8 cellular contexts compared by ENCODE assay signal in the genomic region with DNA sequence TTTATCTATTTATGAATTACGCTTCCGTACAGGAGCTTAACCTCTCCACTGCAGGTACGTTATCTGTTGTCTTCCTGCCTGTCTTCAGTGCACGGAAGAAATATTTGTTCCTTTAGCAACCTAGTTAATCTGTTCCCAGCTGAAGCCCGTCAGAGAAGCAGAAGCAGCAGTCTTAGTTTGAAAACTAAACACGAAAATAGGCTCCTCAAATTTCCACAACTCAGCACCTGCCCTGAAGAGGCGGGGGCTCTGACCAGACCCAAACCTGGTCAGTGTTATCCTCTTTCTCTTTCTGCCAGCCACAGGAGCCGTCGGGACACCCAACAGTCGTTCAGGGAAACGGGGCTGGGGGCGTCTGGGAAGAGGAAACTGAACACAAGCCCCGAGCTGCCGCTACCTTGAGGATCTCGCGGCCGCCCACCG. TPM values are rescaled to one million over a fixed set of nuclear protein-coding genes. Genes with fewer than 3 reads are reported as not detected.
DNase-seq lines count a peak whose midpoint lies in the region; ATAC-seq and TF ChIP-seq lines count a peak whose summit lies in the region.

No MANE protein-coding gene starts in this region.

- intact Hi-C loops in PC-9 (cut with micrococcal nuclease; ENCODE audit: unreplicated experiment): no loop called here

- TF ChIP-seq CTCF in PC-9 (conservative IDR thresholded peaks at IDR 0.05) (no peak), endothelial cell (IDR thresholded peaks at IDR 0.05; ENCODE audit: unreplicated experiment) (no peak), omental fat pad (IDR thresholded peaks at IDR 0.05) (no peak)

- CTCF ChIA-PET in PC-9 (lab: Charles Lee): no interaction called here

- TSS peak; percentile 83 for BruUV-seq in PC-9 (replicated peaks; lab: Mats Ljungman, UMichigan)

- H3K36me3 Mint-ChIP-seq in activated T-cell treated with anti-CD3 and anti-CD28 coated beads, Interleukin-2, amount 50 U/mL, for 24 hours (ENCODE audit: low read depth): peaks cover 70% of the 10 kb centered on the region
- peaks cover 7% of the 10 kb centered on the region for H3K36me3 Mint-ChIP-seq in endothelial cell (ENCODE audit: low read depth, unreplicated experiment)

- no peaks in the 10 kb centered on the region for H4K20me1 ChIP-seq in PC-9 (ENCODE audit: insufficient read depth)

- H3K27me3 Mint-ChIP-seq in activated T-cell treated with anti-CD3 and anti-CD28 coated beads, Interleukin-2, amount 50 U/mL, for 24 hours: no peaks in the 10 kb centered on the region
- peaks cover 2% of the 10 kb centered on the region for H3K27me3 Mint-ChIP-seq in endothelial cell (ENCODE audit: unreplicated experiment)

- H3K9me2 ChIP-seq in PC-9 (ENCODE audit: insufficient read depth): no peaks in the 10 kb centered on the region

- peaks cover 68% of the 10 kb centered on the region for H3K79me2 ChIP-seq in PC-9 (ENCODE audit: low read depth)

- ATAC-seq in HG02885 (IDR thresholded peaks at IDR 0.05; ENCODE audit: poor library complexity, unreplicated experiment): peak; percentile 2
- ATAC-seq in omental fat pad (ENCODE audit: low FRiP score): peak; percentile 9

- peak overlapping the region; percentile 100 for H3K27ac Mint-ChIP-seq in activated T-cell treated with anti-CD3 and anti-CD28 coated beads, Interleukin-2, amount 50 U/mL, for 24 hours
- peak overlapping the region; percentile 81 for H3K27ac Mint-ChIP-seq in endothelial cell (ENCODE audit: unreplicated experiment)

- H3K27ac ChIP-seq in PC-9: peak overlapping the region; percentile 95

- H3K4me3 ChIP-seq in PC-9: peak overlapping the region; percentile 97

- no peaks in the 10 kb centered on the region for H3K9me3 ChIP-seq in PC-9 (ENCODE audit: insufficient read depth, low read depth)

- peak overlapping the region; percentile 89 for H2AFZ ChIP-seq in PC-9

- no peaks in the 10 kb centered on the region for H3K27me3 ChIP-seq in PC-9 (ENCODE audit: insufficient read depth, low read depth)

- peaks cover 11% of the 10 kb centered on the region for H3K36me3 ChIP-seq in PC-9 (ENCODE audit: low read depth)

- H3F3A ChIP-seq in PC-9 (ENCODE audit: insufficient read depth, low read depth): peaks cover 32% of the 10 kb centered on the region

- no peaks in the 10 kb centered on the region for H3K9me3 Mint-ChIP-seq in activated T-cell treated with anti-CD3 and anti-CD28 coated beads, Interleukin-2, amount 50 U/mL, for 24 hours
- H3K9me3 Mint-ChIP-seq in endothelial cell (ENCODE audit: unreplicated experiment): peaks cover 4% of the 10 kb centered on the region

- H3K4me3 Mint-ChIP-seq in activated T-cell treated with anti-CD3 and anti-CD28 coated beads, Interleukin-2, amount 50 U/mL, for 24 hours: peak overlapping the region; percentile 86
- peak overlapping the region; percentile 97 for H3K4me3 Mint-ChIP-seq in endothelial cell (ENCODE audit: unreplicated experiment)

- H3K4me1 Mint-ChIP-seq in activated T-cell treated with anti-CD3 and anti-CD28 coated beads, Interleukin-2, amount 50 U/mL, for 24 hours (ENCODE audit: low read depth): peaks cover 39% of the 10 kb centered on the region
- peaks cover 9% of the 10 kb centered on the region for H3K4me1 Mint-ChIP-seq in endothelial cell (ENCODE audit: unreplicated experiment)

- H3K4me1 ChIP-seq in PC-9 (replicated peaks; ENCODE audit: insufficient read depth): peaks cover 36% of the 10 kb centered on the region

- peak overlapping the region; percentile 85 for H3K4me2 ChIP-seq in PC-9

- DNase-seq in activated T-cell treated with anti-CD3 and anti-CD28 coated beads, Interleukin-2, amount 50 U/mL, for 24 hours: no peak
- no peak for DNase-seq in activated T-cell treated with anti-CD3 and anti-CD28 coated beads, Interleukin-2, amount 50 U/mL, for 48 hours
- DNase-seq in PC-9 (no peak), endothelial cell (ENCODE audit: low spot score) (no peak), omental fat pad (ENCODE audit: low spot score) (no peak), retina (no peak), occipital lobe (lab: John Stamatoyannopoulos, UW) (no peak)

- POLR2A ChIA-PET in PC-9 (lab: Charles Lee; ENCODE audit: unreplicated experiment): interaction anchor here (0.6 to 2.6 kb wide), 4 partner anchors 14 to 534 kb away, joined by 3 to 38 read pairs (median 12); partner anchors contain the start of gene CCNG1

RNA-seq across cellular contexts. Expression of gene NUDCD2, which starts 0.4 kb away (rescaled TPM):
- 68.6 and 71.6 TPM in 2 replicates for total RNA-seq in PC-9 (2021)
- 19.2 TPM for total RNA-seq in endothelial cell (ENCODE audit: unreplicated experiment)
- 1 to 10 TPM; 5.2 to 9.8 (median 5.9) TPM for total RNA-seq in omental fat pad
- 25.1 TPM for total RNA-seq in occipital lobe

RNA-seq across cellular contexts. Expression of gene HMMR, which starts 1.0 kb away (rescaled TPM):
- total RNA-seq in PC-9 (2021): 83.9 and 94.5 TPM in 2 replicates
- total RNA-seq in endothelial cell (ENCODE audit: unreplicated experiment): 8.6 TPM
- total RNA-seq in omental fat pad: 1 to 10 TPM in 2 of 4 donors, under 1 TPM in 1, not detected in 1; 0.32 to 2.6 (median 1.0) TPM
- total RNA-seq in occipital lobe: 3.0 TPM

RNA-seq across cellular contexts. Expression of gene CCNG1, which starts 22.1 kb away (rescaled TPM):
- total RNA-seq in PC-9 (2021) (112 and 170 TPM in 2 replicates), endothelial cell (ENCODE audit: unreplicated experiment) (360 TPM), omental fat pad (100 to 1,000 TPM in 2 of 4 donors, 10 to 100 TPM in 2; 76.1 to 132 (median 106) TPM), occipital lobe (145 TPM)

RNA-seq across cellular contexts. Expression of gene MAT2B, which starts 45.9 kb away (rescaled TPM):
- total RNA-seq in PC-9 (2021) (46.3 and 66.2 TPM in 2 replicates), endothelial cell (ENCODE audit: unreplicated experiment) (25.2 TPM), omental fat pad (10 to 100 TPM; 25.7 to 55.0 (median 41.3) TPM), occipital lobe (47.7 TPM)
